Comparison of ENCODE assay signal across 16 cellular contexts in genomic region chr1:235624751-235625192, GRCh38. TPM values are rescaled to one million over a fixed set of nuclear protein-coding genes. Genes with fewer than 3 reads are reported as not detected.
DNase-seq lines count a peak whose midpoint lies in the region; ATAC-seq and TF ChIP-seq lines count a peak whose summit lies in the region.
"Had no signal": no experiment of that assay in that cellular context is flagged by ENCODE, and none has a peak within 500 bp of the region (broad histone marks: within the 10 kb centered on the region; RNA-seq: fewer than 3 reads in every experiment).

No MANE protein-coding gene starts in this region.

- ATAC-seq in SK-N-SH treated with all-trans-retinoic acid at 6 μM for 48 hours, result peak; percentile 51
- ATAC-seq: activated CD8-positive, alpha-beta T cell treated with anti-CD3 and anti-CD28 coated beads, Interleukin-2, amount 10 ng/mL, durations not matched to agents 7 days and 5 days had no signal

- TF ChIP-seq CTCF in fibroblast of villous mesenchyme (IDR thresholded peaks at IDR 0.05; ENCODE audit: insufficient read depth, low read depth, low read length), result no peak

- DNase-seq in HT1080 (ENCODE audit: low read depth), result peak; percentile 42
- peak; percentile 67 for DNase-seq in fibroblast of villous mesenchyme (ENCODE audit: low read depth)
- DNase-seq in renal cortical epithelial cell (ENCODE audit: low read depth), result peak; percentile 89
- DNase-seq in NCI-H526 (lab: John Stamatoyannopoulos, UW), result no peak
- DNase-seq in NCI-H524 (lab: John Stamatoyannopoulos, UW), result no peak
- DNase-seq in cerebellum (ENCODE audit: low spot score), result no peak
- DNase-seq: activated CD8-positive, alpha-beta T cell treated with anti-CD3 and anti-CD28 coated beads, Interleukin-2, amount 10 ng/mL, durations not matched to agents 7 days and 5 days; activated gamma-delta T cell; CD8-positive, alpha-beta memory T cell; KG1; mammary epithelial cell; NCI-H2029 treated with DMSO at 0.1 percent for 48 hours; nucleus accumbens; stimulated activated CD4-positive, alpha-beta T cell treated with anti-CD3 and anti-CD28 coated beads, Interleukin-12 subunit alpha, Interleukin-12 subunit beta, amount 100 ng/mL, for 4 hours had no signal

- no peak overlapping the region for H3K4me3 ChIP-seq in fibroblast of villous mesenchyme (ENCODE audit: low read depth, low read length)
- H3K4me3 ChIP-seq: SJCRH30 had no signal

TF ChIP-seq in SK-N-SH treated with all-trans-retinoic acid at 6 μM for 48 hours, 23 proteins besides CTCF, POLR2A, EP300 and RAD21:
- no peak for TF ChIP-seq TOX (CRISPR knock-in tag; IDR thresholded peaks at IDR 0.05; ENCODE audit: borderline replicate concordance)
- TF ChIP-seq ZFP30 (CRISPR knock-in tag; IDR thresholded peaks at IDR 0.05), result no peak
- no peak for TF ChIP-seq ARNTL (CRISPR knock-in tag; IDR thresholded peaks at IDR 0.05; ENCODE audit: borderline replicate concordance, low read depth)
- TF ChIP-seq ZC3H10 (CRISPR knock-in tag; IDR thresholded peaks at IDR 0.05), result no peak
- TF ChIP-seq PATZ1 (CRISPR knock-in tag; IDR thresholded peaks at IDR 0.05; ENCODE audit: borderline replicate concordance), result no peak
- TF ChIP-seq OSR1 (CRISPR knock-in tag; IDR thresholded peaks at IDR 0.05), result no peak
- TF ChIP-seq BACH2 (CRISPR knock-in tag; IDR thresholded peaks at IDR 0.05; ENCODE audit: borderline replicate concordance), result no peak
- no peak for TF ChIP-seq CSRNP3 (CRISPR knock-in tag; IDR thresholded peaks at IDR 0.05)
- TF ChIP-seq CSDC2 (CRISPR knock-in tag; IDR thresholded peaks at IDR 0.05), result no peak
- no peak for TF ChIP-seq POU6F1 (CRISPR knock-in tag; IDR thresholded peaks at IDR 0.05; ENCODE audit: borderline replicate concordance, low read depth)
- TF ChIP-seq GLIS3 (CRISPR knock-in tag; IDR thresholded peaks at IDR 0.05), result no peak
- TF ChIP-seq TSHZ2 (CRISPR knock-in tag; IDR thresholded peaks at IDR 0.05), result no peak
- TF ChIP-seq ZNF8 (CRISPR knock-in tag; IDR thresholded peaks at IDR 0.05), result no peak
- TF ChIP-seq CREB5 (CRISPR knock-in tag; IDR thresholded peaks at IDR 0.05; ENCODE audit: low read depth), result no peak
TF ChIP-seq in SK-N-SH treated with all-trans-retinoic acid at 6 μM for 48 hours: peak in this region for 0.

RNA-seq across cellular contexts. Expression of gene GNG4, which starts 24.8 kb away (rescaled TPM):
- 2.0 and 2.9 TPM in 2 replicates for total RNA-seq in HT1080 (2014; rRNA removed; shearing (Covaris generic))
- polyA plus RNA-seq in HT1080 (2015; cell fraction: cytosol; rRNA removed), result 6.6 and 7.1 TPM in 2 replicates
- polyA plus RNA-seq in HT1080 (2015; cell fraction: nucleus; rRNA removed), result 1.1 and 1.4 TPM in 2 replicates
- total RNA-seq in fibroblast of villous mesenchyme (5.2 and 7.3 TPM in 2 replicates), renal cortical epithelial cell (0.30 TPM in 1 of 2 replicates, not detected in the other), cerebellum (54.4 TPM)
- polyA plus RNA-seq: CD8-positive, alpha-beta memory T cell had no signal

Comparison
In these comparisons a context has a peak if more than half of its experiments do, and no peak if none do; other contexts are left out.
1. DNase-seq: peak in HT1080 (single experiment), fibroblast of villous mesenchyme (single experiment) and renal cortical epithelial cell (single experiment); none in NCI-H526 (0 of 2), NCI-H524 (0 of 2) and cerebellum (single experiment).